ENCODE assay signal across 8 cellular contexts in the genomic region with DNA sequence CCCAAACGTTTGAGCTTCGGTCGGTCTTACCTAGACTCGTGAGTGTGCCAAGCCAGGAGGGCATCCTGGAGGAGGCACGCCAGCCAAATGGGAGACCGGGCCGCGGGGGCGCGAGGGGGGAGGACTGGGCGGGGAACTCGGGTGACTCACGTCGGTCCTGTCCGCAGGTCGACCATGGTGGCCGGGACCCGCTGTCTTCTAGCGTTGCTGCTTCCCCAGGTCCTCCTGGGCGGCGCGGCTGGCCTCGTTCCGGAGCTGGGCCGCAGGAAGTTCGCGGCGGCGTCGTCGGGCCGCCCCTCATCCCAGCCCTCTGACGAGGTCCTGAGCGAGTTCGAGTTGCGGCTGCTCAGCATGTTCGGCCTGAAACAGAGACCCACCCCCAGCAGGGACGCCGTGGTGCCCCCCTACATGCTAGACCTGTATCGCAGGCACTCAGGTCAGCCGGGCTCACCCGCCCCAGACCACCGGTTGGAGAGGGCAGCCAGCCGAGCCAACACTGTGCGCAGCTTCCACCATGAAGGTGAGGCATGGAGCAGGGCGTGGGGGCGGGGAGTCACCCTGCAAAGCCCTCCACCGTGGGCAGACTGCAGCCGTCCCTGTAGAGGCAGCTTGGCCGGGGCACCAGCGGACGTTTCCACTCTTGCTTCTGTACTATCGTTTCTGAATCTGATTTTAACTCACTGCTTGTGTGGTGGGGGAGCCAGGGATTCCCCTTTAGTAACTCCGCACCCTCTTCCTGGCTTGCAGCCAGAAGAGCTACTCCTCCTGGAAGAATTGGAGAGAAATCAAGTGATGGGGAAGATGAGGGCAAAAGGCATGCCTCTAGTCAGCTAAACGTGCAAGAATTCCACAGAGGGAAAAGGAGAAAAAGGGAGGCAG. TPM values are rescaled to one million over a fixed set of nuclear protein-coding genes. Genes with fewer than 3 reads are reported as not detected.
DNase-seq lines count a peak whose midpoint lies in the region; ATAC-seq lines count a peak whose summit lies in the region.

No MANE protein-coding gene starts in this region.

- H3K36me3 ChIP-seq in HUES48 (ENCODE audit: control insufficient read depth, insufficient read depth, low read length), result peaks cover 20% of the 10 kb centered on the region

- peak; percentile 25 for ATAC-seq in left colon
- peak; percentile 19 for ATAC-seq in stimulated activated effector memory CD8-positive, alpha-beta T cell treated with anti-CD3 and anti-CD28 coated beads, Interleukin-12 subunit alpha, Interleukin-12 subunit beta, amount 100 ng/mL, for 72 hours
- ATAC-seq in GM19328 (IDR thresholded peaks at IDR 0.05; ENCODE audit: unreplicated experiment), result no peak

- no peaks in the 10 kb centered on the region for H3K9me3 ChIP-seq in HUES48 (ENCODE audit: control insufficient read depth, insufficient read depth, low read length)

- peak; percentile 53 for DNase-seq in dermis blood vessel endothelial cell
- peak; percentile 71 to 76 for DNase-seq in left colon
- no peak for DNase-seq in stimulated activated effector memory CD8-positive, alpha-beta T cell treated with anti-CD3 and anti-CD28 coated beads, Interleukin-12 subunit alpha, Interleukin-12 subunit beta, amount 100 ng/mL, for 72 hours (ENCODE audit: low spot score in 2 of 2)
- no peak for DNase-seq in occipital lobe (lab: John Stamatoyannopoulos, UW)
- no peak for DNase-seq in NCI-H345 (lab: John Stamatoyannopoulos, UW)
- no peak for DNase-seq in GF-D8 (lab: John Stamatoyannopoulos, UW)

- no peaks in the 10 kb centered on the region for H3K9me3 Mint-ChIP-seq in stimulated activated effector memory CD8-positive, alpha-beta T cell treated with anti-CD3 and anti-CD28 coated beads, Interleukin-12 subunit alpha, Interleukin-12 subunit beta, amount 100 ng/mL, for 72 hours

- peak overlapping the region; percentile 71 for H3K4me3 ChIP-seq in HUES48 (ENCODE audit: low read depth, low read length)

- intact Hi-C loops in left colon (cut with DNase I, micrococcal nuclease), result no loop called here

- no peak overlapping the region for H3K4me3 Mint-ChIP-seq in stimulated activated effector memory CD8-positive, alpha-beta T cell treated with anti-CD3 and anti-CD28 coated beads, Interleukin-12 subunit alpha, Interleukin-12 subunit beta, amount 100 ng/mL, for 72 hours

- H3K36me3 Mint-ChIP-seq in stimulated activated effector memory CD8-positive, alpha-beta T cell treated with anti-CD3 and anti-CD28 coated beads, Interleukin-12 subunit alpha, Interleukin-12 subunit beta, amount 100 ng/mL, for 72 hours, result no peaks in the 10 kb centered on the region

- H3K27me3 ChIP-seq in HUES48 (ENCODE audit: control insufficient read depth, insufficient read depth, low read length), result peaks cover 52% of the 10 kb centered on the region

- H3K27ac Mint-ChIP-seq in stimulated activated effector memory CD8-positive, alpha-beta T cell treated with anti-CD3 and anti-CD28 coated beads, Interleukin-12 subunit alpha, Interleukin-12 subunit beta, amount 100 ng/mL, for 72 hours, result no peak overlapping the region

- H3K9ac ChIP-seq in HUES48 (ENCODE audit: low read depth, low read length), result no peak overlapping the region

- H3K27ac ChIP-seq in HUES48 (ENCODE audit: low read depth, low read length), result peak overlapping the region; percentile 15

- peaks cover 26% of the 10 kb centered on the region for H3K4me1 ChIP-seq in HUES48 (ENCODE audit: control insufficient read depth, insufficient read depth, low read length)

- no peaks in the 10 kb centered on the region for H3K4me1 Mint-ChIP-seq in stimulated activated effector memory CD8-positive, alpha-beta T cell treated with anti-CD3 and anti-CD28 coated beads, Interleukin-12 subunit alpha, Interleukin-12 subunit beta, amount 100 ng/mL, for 72 hours

RNA-seq across cellular contexts. Expression of a gene that starts 2.7 kb away (rescaled TPM):
- 23.1 and 33.7 TPM in 2 replicates for total RNA-seq in dermis blood vessel endothelial cell
- 10 to 100 TPM; 37.1 to 60.4 TPM for total RNA-seq in left colon
- total RNA-seq in occipital lobe, result 5.3 TPM

Comparison
In these comparisons a context has a peak if more than half of its experiments do, and no peak if none do; other contexts are left out.
1. DNase-seq: peak in dermis blood vessel endothelial cell (single experiment) and left colon (2 of 2); none in stimulated activated effector memory CD8-positive, alpha-beta T cell treated with anti-CD3 and anti-CD28 coated beads, Interleukin-12 subunit alpha, Interleukin-12 subunit beta, amount 100 ng/mL, for 72 hours (0 of 2), occipital lobe (single experiment), NCI-H345 (single experiment) and GF-D8 (single experiment).